Comparison of ENCODE assay signal across 15 cellular contexts in genomic region chr1:31755197-31755611, GRCh38. TPM values are rescaled to one million over a fixed set of nuclear protein-coding genes. Genes with fewer than 3 reads are reported as not detected.
DNase-seq lines count a peak whose midpoint lies in the region; TF ChIP-seq lines count a peak whose summit lies in the region.
"Had no signal": no experiment of that assay in that cellular context is flagged by ENCODE, and none has a peak within 500 bp of the region (broad histone marks: within the 10 kb centered on the region; RNA-seq: fewer than 3 reads in every experiment).

No MANE protein-coding gene starts in this region.

- H3K14ac ChIP-seq in trophoblast cell (ENCODE audit: low read length), result no peak overlapping the region

- H3K27ac ChIP-seq in trophoblast cell (ENCODE audit: low read depth, low read length) (peak overlapping the region; percentile 55), coronary artery (peak overlapping the region in 1 of 2 donors; percentile 78)
- H3K27ac ChIP-seq: epithelial cell of prostate had no signal

- no peak overlapping the region for H3K4me3 Mint-ChIP-seq in nephron progenitor cell
- H3K4me3 Mint-ChIP-seq: activated naive CD4-positive, alpha-beta T cell treated with anti-CD3 and anti-CD28 coated beads for 36 hours; stimulated activated naive CD8-positive, alpha-beta T cell treated with anti-CD3 and anti-CD28 coated beads, Interleukin-15, Interleukin-2, amounts not matched to agents 100 ng/mL and 50 ng/mL, for 24 hours had no signal

- no CpG with 5 or more reads among the region's 9 CpGs for WGBS in trophoblast cell (ENCODE audit: extremely low coverage, insufficient coverage, insufficient read length)

- no peak overlapping the region for H3K27ac Mint-ChIP-seq in nephron progenitor cell
- H3K27ac Mint-ChIP-seq: activated naive CD4-positive, alpha-beta T cell treated with anti-CD3 and anti-CD28 coated beads for 36 hours; stimulated activated naive CD8-positive, alpha-beta T cell treated with anti-CD3 and anti-CD28 coated beads, Interleukin-15, Interleukin-2, amounts not matched to agents 100 ng/mL and 50 ng/mL, for 24 hours had no signal

- peak overlapping the region; percentile 10 for H3K18ac ChIP-seq in trophoblast cell (ENCODE audit: low read length)

- H2BK12ac ChIP-seq in trophoblast cell (ENCODE audit: low read length), result no peak overlapping the region

- peak overlapping the region; percentile 4 for H2BK120ac ChIP-seq in trophoblast cell (ENCODE audit: insufficient read depth, low read length, poor library complexity)

- peak; percentile 91 for DNase-seq in ELF-1 (ENCODE audit: low read depth, low spot score)
- DNase-seq in RPMI7951 (ENCODE audit: low read depth), result peak; percentile 92
- peak; percentile 19 for DNase-seq in fibroblast of the aortic adventitia (ENCODE audit: low read depth)
- peak; percentile 97 for DNase-seq in trophoblast cell
- DNase-seq in nephron progenitor cell, result no peak
- no peak for DNase-seq in NCI-H2171 treated with DMSO at 0.1 percent for 48 hours (lab: John Stamatoyannopoulos, UW)
- DNase-seq in coronary artery (ENCODE audit: low spot score), result no peak
- no peak for DNase-seq in stimulated activated CD4-positive, alpha-beta T cell treated with anti-CD3 and anti-CD28 coated beads, Interleukin-4, amount 100 ng/mL, for 1 hour
- DNase-seq: activated CD8-positive, alpha-beta memory T cell treated with anti-CD3 and anti-CD28 coated beads for 24 hours; activated naive CD4-positive, alpha-beta T cell treated with anti-CD3 and anti-CD28 coated beads for 36 hours; central memory CD4-positive, alpha-beta T cell; NCI-H2081 treated with DMSO at 0.1 percent for 48 hours; SIG-M5 had no signal

- H3K23ac ChIP-seq in trophoblast cell (ENCODE audit: low read length), result no peak overlapping the region

- TF ChIP-seq CTCF in fibroblast of the aortic adventitia (IDR thresholded peaks at IDR 0.05; ENCODE audit: insufficient read depth, low read length), result no peak
- TF ChIP-seq CTCF in nephron progenitor cell (IDR thresholded peaks at IDR 0.05), result no peak
- no peak for TF ChIP-seq CTCF in coronary artery (IDR thresholded peaks at IDR 0.05)

- no peak overlapping the region for H3K9ac ChIP-seq in trophoblast cell (ENCODE audit: low read length)

- H2AFZ ChIP-seq in trophoblast cell (ENCODE audit: insufficient read depth, low read length, poor library complexity), result no peak overlapping the region

- peaks cover 4% of the 10 kb centered on the region for H3K9me3 ChIP-seq in trophoblast cell (ENCODE audit: insufficient read depth, low read depth, low read length)

- peak overlapping the region; percentile 0 for H4K91ac ChIP-seq in trophoblast cell (ENCODE audit: low read depth, low read length)

- peaks cover 4% of the 10 kb centered on the region for H3K79me1 ChIP-seq in trophoblast cell (ENCODE audit: low read length)

- H3K79me2 ChIP-seq in trophoblast cell (ENCODE audit: control insufficient read depth, insufficient read depth, low read length, poor library complexity), result no peaks in the 10 kb centered on the region

- H3K36me3 ChIP-seq in trophoblast cell (ENCODE audit: control insufficient read depth in 1 of 2, insufficient read depth in 2 of 2, low read length in 2 of 2), result no peaks in the 10 kb centered on the region

- peak overlapping the region; percentile 6 for H3K4me2 ChIP-seq in trophoblast cell (ENCODE audit: low read length)

- no peak overlapping the region for H3K4ac ChIP-seq in trophoblast cell (ENCODE audit: low read depth, low read length)

- peaks cover 28 to 32% of the 10 kb centered on the region in 2 experiments for H3K4me1 ChIP-seq in trophoblast cell (ENCODE audit: control insufficient read depth in 1 of 2, insufficient read depth in 2 of 2, low read length in 2 of 2)

- H3K4me1 Mint-ChIP-seq in nephron progenitor cell, result peaks cover 71% of the 10 kb centered on the region

- peak overlapping the region; percentile 23 for H4K8ac ChIP-seq in trophoblast cell (ENCODE audit: low read depth, low read length)

- H3K4me3 ChIP-seq in fibroblast of the aortic adventitia (ENCODE audit: low read depth, low read length) (no peak overlapping the region), trophoblast cell (ENCODE audit: low read depth, low read length) (no peak overlapping the region), coronary artery (no peak overlapping the region)

- no peak overlapping the region for H4K12ac ChIP-seq in trophoblast cell (ENCODE audit: low read depth, low read length)

- no peaks in the 10 kb centered on the region for H3K27me3 ChIP-seq in trophoblast cell (ENCODE audit: insufficient read depth, low read length)

- no peaks in the 10 kb centered on the region for H3K9me3 Mint-ChIP-seq in nephron progenitor cell
- H3K9me3 Mint-ChIP-seq: activated naive CD4-positive, alpha-beta T cell treated with anti-CD3 and anti-CD28 coated beads for 36 hours; stimulated activated naive CD8-positive, alpha-beta T cell treated with anti-CD3 and anti-CD28 coated beads, Interleukin-15, Interleukin-2, amounts not matched to agents 100 ng/mL and 50 ng/mL, for 24 hours had no signal

- H3K27me3 Mint-ChIP-seq in nephron progenitor cell (ENCODE audit: low read depth, poor library complexity), result peaks cover 3% of the 10 kb centered on the region
- H3K27me3 Mint-ChIP-seq: stimulated activated naive CD8-positive, alpha-beta T cell treated with anti-CD3 and anti-CD28 coated beads, Interleukin-15, Interleukin-2, amounts not matched to agents 100 ng/mL and 50 ng/mL, for 24 hours had no signal

- no peak overlapping the region for H2BK5ac ChIP-seq in trophoblast cell (ENCODE audit: low read depth, low read length, poor library complexity)

- no peak overlapping the region for H2AK5ac ChIP-seq in trophoblast cell (ENCODE audit: low read length)

- no peaks in the 10 kb centered on the region for H3K36me3 Mint-ChIP-seq in nephron progenitor cell (ENCODE audit: low read depth)

RNA-seq across cellular contexts. Expression of gene ADGRB2, which starts 8.9 kb away (rescaled TPM):
- 3.4 and 6.7 TPM in 2 replicates for total RNA-seq in RPMI7951 (2014; rRNA removed; shearing (Covaris generic))
- 7.9 and 11.3 TPM in 2 replicates for total RNA-seq in fibroblast of the aortic adventitia (ENCODE audit: low replicate concordance)
- polyA plus RNA-seq in trophoblast cell (2013), result 9.6 and 10.2 TPM in 2 replicates

RNA-seq across cellular contexts. Expression of gene COL16A1, which starts 51.4 kb away (rescaled TPM):
- total RNA-seq in RPMI7951 (2014; rRNA removed; shearing (Covaris generic)), result 6.9 and 7.1 TPM in 2 replicates
- 101 and 133 TPM in 2 replicates for total RNA-seq in fibroblast of the aortic adventitia (ENCODE audit: low replicate concordance)
- 43.1 and 44.2 TPM in 2 replicates for polyA plus RNA-seq in trophoblast cell (2013)

Comparison
In these comparisons a context has a peak if more than half of its experiments do, and no peak if none do; other contexts are left out.
1. DNase-seq: peak in ELF-1 (single experiment), RPMI7951 (single experiment), fibroblast of the aortic adventitia (single experiment) and trophoblast cell (2 of 2); none in nephron progenitor cell (single experiment), NCI-H2171 treated with DMSO at 0.1 percent for 48 hours (single experiment), coronary artery (single experiment) and stimulated activated CD4-positive, alpha-beta T cell treated with anti-CD3 and anti-CD28 coated beads, Interleukin-4, amount 100 ng/mL, for 1 hour (single experiment).
2. RNA of gene COL16A1, which starts 51.4 kb away (total RNA-seq): 101 to 133 TPM in fibroblast of the aortic adventitia; 6.9 to 7.1 TPM in RPMI7951; every median in the first group is over 10 times any median in the second.